15 cellular contexts compared by ENCODE assay signal in genomic region chr12:124893792-124894516, GRCh38. TPM values are rescaled to one million over a fixed set of nuclear protein-coding genes. Genes with fewer than 3 reads are reported as not detected.
DNase-seq lines count a peak whose midpoint lies in the region; ATAC-seq and TF ChIP-seq lines count a peak whose summit lies in the region.
"Had no signal": no experiment of that assay in that cellular context is flagged by ENCODE, and none has a peak within 500 bp of the region (broad histone marks: within the 10 kb centered on the region; RNA-seq: fewer than 3 reads in every experiment).

No MANE protein-coding gene starts in this region.

- DNase-seq in GM06990 (ENCODE audit: extremely low read depth, insufficient read length) (peak; percentile 68), hippocampal formation (lab: John Stamatoyannopoulos, UW) (no peak), mesenchymal stem cell (no peak), retina (no peak), psoas muscle (no peak)
- DNase-seq: activated naive CD8-positive, alpha-beta T cell treated with anti-CD3 and anti-CD28 coated beads, Interleukin-2, amount 10 ng/mL, durations not matched to agents 7 days and 5 days; central memory CD4-positive, alpha-beta T cell; NCI-H1436; NCI-H774; Right ventricle myocardium superior; stimulated activated CD8-positive, alpha-beta memory T cell treated with anti-CD3 and anti-CD28 coated beads, Interleukin-4, amount 100 ng/mL, for 48 hours had no signal

- no peak overlapping the region for H3K18ac ChIP-seq in mesenchymal stem cell (ENCODE audit: low read depth in 1 of 2, low read length in 2 of 2)

- H3K14ac ChIP-seq in mesenchymal stem cell (ENCODE audit: low read length in 2 of 2) = no peak overlapping the region

- no peak overlapping the region for H2BK5ac ChIP-seq in mesenchymal stem cell (ENCODE audit: low read depth, low read length, poor library complexity, severe bottlenecking)

- H4K91ac ChIP-seq in mesenchymal stem cell (ENCODE audit: low read length) = no peak overlapping the region

- no peak overlapping the region for H2BK120ac ChIP-seq in mesenchymal stem cell (ENCODE audit: low read depth, low read length)

- H3K27me3 ChIP-seq in GM06990 (replicated peaks; ENCODE audit: control insufficient read depth, insufficient read depth, low read length) = no peaks in the 10 kb centered on the region
- H3K27me3 ChIP-seq in mesenchymal stem cell (ENCODE audit: control insufficient read depth in 1 of 2, insufficient read depth in 1 of 2, low read length in 2 of 2) = no peaks in the 10 kb centered on the region
- H3K27me3 ChIP-seq in psoas muscle (ENCODE audit: insufficient read depth in 3 of 3, low read length in 2 of 3) = no peaks in the 10 kb centered on the region
- H3K27me3 ChIP-seq: vagina had no signal

- H3K4ac ChIP-seq in mesenchymal stem cell (ENCODE audit: low read depth in 1 of 2, low read length in 2 of 2) = no peak overlapping the region

- no peak overlapping the region for H4K8ac ChIP-seq in mesenchymal stem cell (ENCODE audit: low read length)

- intact Hi-C loops in psoas muscle (cut with DNase I) = loop anchor here in 1 of 2 donors (10.0 kb wide), 1 partner anchor 89 kb away; no protein-coding TSS in a partner anchor

- no peak overlapping the region for H3K4me3 ChIP-seq in GM06990 (replicated peaks; ENCODE audit: low read depth, low read length)
- no peak overlapping the region for H3K4me3 ChIP-seq in mesenchymal stem cell (ENCODE audit: insufficient read depth in 1 of 2, low read depth in 1 of 2, low read length in 2 of 2)
- H3K4me3 ChIP-seq in psoas muscle = no peak overlapping the region
- H3K4me3 ChIP-seq: vagina had no signal

- no peak for TF ChIP-seq CTCF in GM06990 (IDR thresholded peaks at IDR 0.05; ENCODE audit: insufficient read depth, low read length, poor library complexity, severe bottlenecking)
- no peak for TF ChIP-seq CTCF in psoas muscle (IDR thresholded peaks at IDR 0.05)

- H3K9me3 ChIP-seq in mesenchymal stem cell (ENCODE audit: control insufficient read depth, low read length) = no peaks in the 10 kb centered on the region
- H3K9me3 ChIP-seq in psoas muscle = no peaks in the 10 kb centered on the region
- H3K9me3 ChIP-seq: vagina had no signal

- H3K23ac ChIP-seq in mesenchymal stem cell (ENCODE audit: low read length in 2 of 2) = no peak overlapping the region

- H3K4me2 ChIP-seq in mesenchymal stem cell (ENCODE audit: low read length, poor library complexity, severe bottlenecking) = no peak overlapping the region

- H3K36me3 ChIP-seq in GM06990 (ENCODE audit: control insufficient read depth, insufficient read depth, low read length) (no peaks in the 10 kb centered on the region), mesenchymal stem cell (ENCODE audit: control insufficient read depth in 1 of 2, insufficient read depth in 2 of 2, low read depth in 1 of 2, low read length in 2 of 2) (peaks cover 3% of the 10 kb centered on the region in 2 experiments), psoas muscle (ENCODE audit: insufficient read depth in 1 of 2, low read depth in 1 of 2) (no peaks in the 10 kb centered on the region)
- H3K36me3 ChIP-seq: vagina had no signal

- no peak overlapping the region for H3K9ac ChIP-seq in mesenchymal stem cell (ENCODE audit: low read length)

- H3K27ac ChIP-seq in mesenchymal stem cell (ENCODE audit: low read length, poor library complexity, severe bottlenecking) = no peak overlapping the region
- H3K27ac ChIP-seq in psoas muscle = no peak overlapping the region
- H3K27ac ChIP-seq: vagina had no signal

- H2AFZ ChIP-seq in mesenchymal stem cell (ENCODE audit: low read depth, low read length) = no peak overlapping the region

- no peak overlapping the region for H2AK5ac ChIP-seq in mesenchymal stem cell (ENCODE audit: low read length, severe bottlenecking)

- H3K79me1 ChIP-seq in mesenchymal stem cell (replicated peaks; ENCODE audit: low read length, poor library complexity, severe bottlenecking) = peaks cover 1% of the 10 kb centered on the region

- H3K4me1 ChIP-seq in mesenchymal stem cell (ENCODE audit: control insufficient read depth, insufficient read depth, low read depth, low read length) (peaks cover 4% of the 10 kb centered on the region), psoas muscle (no peaks in the 10 kb centered on the region)

- peak; percentile 55 for ATAC-seq in GM19025 (IDR thresholded peaks at IDR 0.05; ENCODE audit: low read depth, unreplicated experiment)
- peak; percentile 40 for ATAC-seq in HG02642 (IDR thresholded peaks at IDR 0.05; ENCODE audit: poor library complexity, unreplicated experiment)
- peak; percentile 63 for ATAC-seq in HG03521 (IDR thresholded peaks at IDR 0.05; ENCODE audit: unreplicated experiment)
- ATAC-seq in psoas muscle = no peak

- 94% methylated on average over 8 of the region's 9 CpGs for WGBS in mesenchymal stem cell
- whole genome bisulfite sequencing in psoas muscle, 3 donors = 94% methylated on average over 9 of the region's 9 CpGs

- no peak overlapping the region for H2BK15ac ChIP-seq in mesenchymal stem cell (ENCODE audit: low read depth, poor library complexity, severe bottlenecking)

- H2BK12ac ChIP-seq in mesenchymal stem cell (ENCODE audit: low read length in 2 of 2) = no peak overlapping the region

RNA-seq across cellular contexts. Expression of gene UBC, which starts 20.5 kb away (rescaled TPM):
- 1,267 TPM for polyA plus RNA-seq in mesenchymal stem cell (2013, experiment 1 of 2)
- polyA plus RNA-seq in mesenchymal stem cell (2013, experiment 2 of 2) = 1,268 TPM
- over 10,000 TPM in 1 of 4 donors, 1,000 to 10,000 TPM in 3; 2,036 to 18,039 (median 3,061) TPM for total RNA-seq in psoas muscle
- 1,000 to 10,000 TPM; 2,132 to 9,997 (median 2,719) TPM for polyA plus RNA-seq in psoas muscle

RNA-seq across cellular contexts. Expression of gene SCARB1, which starts 30.3 kb away (rescaled TPM):
- polyA plus RNA-seq in mesenchymal stem cell (2013, experiment 1 of 2) = 69.1 TPM
- polyA plus RNA-seq in mesenchymal stem cell (2013, experiment 2 of 2) = 62.0 TPM
- total RNA-seq in psoas muscle = 10 to 100 TPM in 2 of 4 donors, 1 to 10 TPM in 2; 9.1 to 19.6 (median 12.6) TPM
- 1 to 10 TPM; 5.7 to 8.6 (median 7.9) TPM for polyA plus RNA-seq in psoas muscle

Comparison
In these comparisons a context has a peak if more than half of its experiments do, and no peak if none do; other contexts are left out.
1. ATAC-seq: peak in GM19025 (single experiment), HG02642 (single experiment) and HG03521 (single experiment); none in psoas muscle (0 of 4).